18 cellular contexts compared by ENCODE assay signal in genomic region chr2:237307495-237307894, GRCh38.
"Had no signal": no experiment of that assay in that cellular context is flagged by ENCODE, and none has a peak within 500 bp of the region (broad histone marks: within the 10 kb centered on the region; RNA-seq: fewer than 3 reads in every experiment).

No MANE protein-coding gene starts in this region.

- H3K4me1 ChIP-seq: spleen had no signal

- H3K36me3 ChIP-seq: neutrophil, spleen had no signal

- H3K4me3 Mint-ChIP-seq: activated CD4-positive, alpha-beta T cell treated with anti-CD3 and anti-CD28 coated beads, Interleukin-2, amount 10 ng/mL, durations not matched to agents 24 days and 14 days; activated CD8-positive, alpha-beta T cell treated with anti-CD3 and anti-CD28 coated beads, Interleukin-2, amount 10 ng/mL, durations not matched to agents 7 days and 5 days; activated naive CD8-positive, alpha-beta T cell; activated T-cell treated with anti-CD3 and anti-CD28 coated beads, Interleukin-2, amount 50 U/mL, for 72 hours; brain; central memory CD8-positive, alpha-beta T cell; naive thymus-derived CD4-positive, alpha-beta T cell had no signal

- H3K27ac ChIP-seq: neutrophil had no signal

- H3K4me1 Mint-ChIP-seq: activated CD4-positive, alpha-beta T cell treated with anti-CD3 and anti-CD28 coated beads, Interleukin-2, amount 10 ng/mL, durations not matched to agents 24 days and 14 days; central memory CD8-positive, alpha-beta T cell; naive thymus-derived CD4-positive, alpha-beta T cell had no signal

- H3K4me3 ChIP-seq: spleen had no signal

- H3K9me3 Mint-ChIP-seq: central memory CD8-positive, alpha-beta T cell had no signal

- H3K9me3 ChIP-seq: neutrophil had no signal

- ATAC-seq: activated CD8-positive, alpha-beta T cell treated with anti-CD3 and anti-CD28 coated beads, Interleukin-2, amount 10 ng/mL, durations not matched to agents 7 days and 5 days; activated T-cell treated with anti-CD3 and anti-CD28 coated beads, Interleukin-2, amount 50 U/mL, for 72 hours; naive thymus-derived CD4-positive, alpha-beta T cell had no signal

- H3K36me3 Mint-ChIP-seq: brain had no signal

- H3K27ac Mint-ChIP-seq: activated CD4-positive, alpha-beta T cell treated with anti-CD3 and anti-CD28 coated beads, Interleukin-2, amount 10 ng/mL, durations not matched to agents 24 days and 14 days; activated CD8-positive, alpha-beta T cell treated with anti-CD3 and anti-CD28 coated beads, Interleukin-2, amount 10 ng/mL, durations not matched to agents 7 days and 5 days; activated naive CD8-positive, alpha-beta T cell; activated T-cell treated with anti-CD3 and anti-CD28 coated beads, Interleukin-2, amount 50 U/mL, for 72 hours; brain; naive thymus-derived CD4-positive, alpha-beta T cell had no signal

- H3K27me3 ChIP-seq: neutrophil had no signal

- DNase-seq: activated CD4-positive, alpha-beta T cell treated with anti-CD3 and anti-CD28 coated beads, Interleukin-2, amount 10 ng/mL, durations not matched to agents 24 days and 14 days; activated CD4-positive, CD25-positive, alpha-beta regulatory T cell; activated CD8-positive, alpha-beta memory T cell treated with anti-CD3 and anti-CD28 coated beads, Interleukin-2, amount 50 U/mL, for 4 hours; activated CD8-positive, alpha-beta T cell treated with anti-CD3 and anti-CD28 coated beads, Interleukin-2, amount 10 ng/mL, durations not matched to agents 7 days and 5 days; activated gamma-delta T cell; activated T-cell treated with anti-CD3 and anti-CD28 coated beads, Interleukin-2, amount 50 U/mL, for 72 hours; amniotic stem cell; effector CD8-positive, alpha-beta T cell; left cardiac atrium; naive thymus-derived CD4-positive, alpha-beta T cell; posterior cingulate gyrus; retina; spleen; stimulated activated CD4-positive, alpha-beta T cell treated with anti-CD3 and anti-CD28 coated beads, Interleukin-1b, Interleukin-23, amount 100 ng/mL, for 48 hours had no signal
